Comparison of ENCODE assay signal across 22 cellular contexts in the genomic region with DNA sequence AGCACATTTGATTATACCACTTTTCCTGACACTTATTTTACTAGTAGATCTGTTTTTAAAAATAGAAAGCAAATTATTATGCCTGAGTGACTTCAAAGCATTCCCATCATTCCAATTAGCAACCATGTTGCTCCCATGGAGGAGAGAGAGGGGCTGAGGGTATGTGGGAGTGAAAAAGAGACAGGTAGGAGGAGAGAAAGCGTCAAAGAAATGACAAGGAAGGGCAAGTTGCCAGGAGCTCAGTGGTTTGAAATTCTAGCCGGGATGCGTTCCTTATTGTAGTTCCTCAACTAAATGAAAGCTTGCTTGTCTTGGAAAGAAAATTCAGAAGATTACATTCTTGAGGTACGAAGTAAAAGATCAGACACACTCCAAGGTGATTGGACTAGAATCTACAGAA.
DNase-seq lines count a peak whose midpoint lies in the region; ATAC-seq and TF ChIP-seq lines count a peak whose summit lies in the region.
"Had no signal": no experiment of that assay in that cellular context is flagged by ENCODE, and none has a peak within 500 bp of the region (broad histone marks: within the 10 kb centered on the region; RNA-seq: fewer than 3 reads in every experiment).

No MANE protein-coding gene starts in this region.

- H3K9me3 ChIP-seq in HEK293 (ENCODE audit: control insufficient read depth, insufficient read depth, low read depth, low read length), result no peaks in the 10 kb centered on the region
- H3K9me3 ChIP-seq in parathyroid adenoma (ENCODE audit: control insufficient read depth, low read length), result no peaks in the 10 kb centered on the region
- H3K9me3 ChIP-seq: BE2C, left lung, upper lobe of right lung had no signal

- POLR2A ChIA-PET in HEK293 (lab: Yijun Ruan, JAX), result no interaction called here

- no peak for ATAC-seq in HG02798 (IDR thresholded peaks at IDR 0.05; ENCODE audit: poor library complexity, unreplicated experiment)
- ATAC-seq: left lung; natural killer cell treated with Interleukin-12 subunit alpha and Interleukin-12 subunit beta and Interleukin-15 and Interleukin-18, amount 100 ng/mL, for 72 hours; upper lobe of right lung had no signal

- H3K27me3 ChIP-seq in kidney epithelial cell (ENCODE audit: control insufficient read depth, insufficient read depth, low read length), result no peaks in the 10 kb centered on the region
- H3K27me3 ChIP-seq in parathyroid adenoma (ENCODE audit: control insufficient read depth, insufficient read depth, low read length), result no peaks in the 10 kb centered on the region
- H3K27me3 ChIP-seq: BE2C, upper lobe of right lung had no signal

- H3K4me3 ChIP-seq in HEK293 (ENCODE audit: low read depth, low read length) (no peak overlapping the region), kidney epithelial cell (ENCODE audit: low read depth, low read length) (no peak overlapping the region), parathyroid adenoma (ENCODE audit: low read depth, low read length) (no peak overlapping the region)
- H3K4me3 ChIP-seq: left lung, upper lobe of right lung had no signal

- H3K36me3 ChIP-seq in HEK293 (ENCODE audit: control insufficient read depth in 2 of 2, insufficient read depth in 1 of 2, low read length in 2 of 2) (no peaks in the 10 kb centered on the region), kidney epithelial cell (ENCODE audit: control insufficient read depth, insufficient read depth, low read length) (no peaks in the 10 kb centered on the region), parathyroid adenoma (ENCODE audit: control insufficient read depth, insufficient read depth, low read length) (no peaks in the 10 kb centered on the region)
- H3K36me3 ChIP-seq: BE2C, left lung, upper lobe of right lung, WERI-Rb-1 had no signal

- H3K27ac ChIP-seq in HEK293 (ENCODE audit: extremely low read depth, low read depth, low read length) (no peak overlapping the region), parathyroid adenoma (no peak overlapping the region)
- H3K27ac ChIP-seq: KMS-11, left lung, upper lobe of right lung, WERI-Rb-1 had no signal

- no peak for TF ChIP-seq CTCF in HEK293 (tag by site-specific recombination; IDR thresholded peaks at IDR 0.05)
- TF ChIP-seq CTCF in kidney epithelial cell (IDR thresholded peaks at IDR 0.05; ENCODE audit: insufficient read depth, low read length, poor library complexity, severe bottlenecking), result no peak
- TF ChIP-seq CTCF in parathyroid adenoma (IDR thresholded peaks at IDR 0.05), result no peak

- H3K79me2 ChIP-seq in parathyroid adenoma, result no peaks in the 10 kb centered on the region

- DNase-seq in astrocyte of the hippocampus (ENCODE audit: low read depth, low spot score) (peak; percentile 56), kidney epithelial cell (ENCODE audit: low read depth) (peak; percentile 14), NCI-H748 (lab: John Stamatoyannopoulos, UW; ENCODE audit: unreplicated experiment) (no peak), COR-L47 (lab: John Stamatoyannopoulos, UW) (no peak), NCI-H1436 (lab: John Stamatoyannopoulos, UW) (no peak)
- DNase-seq: activated CD4-positive, alpha-beta T cell treated with anti-CD3 and anti-CD28 coated beads, Interleukin-2, amount 10 ng/mL, durations not matched to agents 7 days and 5 days; activated naive CD4-positive, alpha-beta T cell treated with anti-CD3 and anti-CD28 coated beads for 36 hours; amygdala; BE2C; DMS79 treated with DMSO at 0.1 percent for 48 hours; left lung; midbrain; NCI-H1930; NCI-H748 treated with DMSO at 0.1 percent for 48 hours; T-helper 9 cell; upper lobe of right lung; WERI-Rb-1 had no signal

- H3K4me1 ChIP-seq in HEK293 (ENCODE audit: control insufficient read depth, insufficient read depth, low read length) (peaks cover 22% of the 10 kb centered on the region), parathyroid adenoma (no peaks in the 10 kb centered on the region)
- H3K4me1 ChIP-seq: BE2C, left lung, upper lobe of right lung had no signal

- H3K9ac ChIP-seq in parathyroid adenoma, result no peak overlapping the region
- H3K9ac ChIP-seq: KMS-11 had no signal

- CTCF ChIA-PET in HEK293 (lab: Yijun Ruan, JAX), result no interaction called here

- H2AFZ ChIP-seq in parathyroid adenoma, result peak overlapping the region; percentile 30

- no peak overlapping the region for H3K4me2 ChIP-seq in parathyroid adenoma (ENCODE audit: low read length)
- H3K4me2 ChIP-seq: KMS-11 had no signal

TF ChIP-seq in HEK293, 187 proteins besides CTCF, POLR2A, EP300 and RAD21:
- TF ChIP-seq ZFHX2 (tag by site-specific recombination; conservative IDR thresholded peaks at IDR 0.05) (peak; percentile 45), PRDM1 (tag by site-specific recombination; IDR thresholded peaks at IDR 0.05) (no peak), ZNF660 (tag by site-specific recombination; IDR thresholded peaks at IDR 0.05) (no peak), ZNF664 (tag by site-specific recombination; IDR thresholded peaks at IDR 0.05) (peak; percentile 69; the same call in 1 of the 2 replicates), RBAK (tag by site-specific recombination; IDR thresholded peaks at IDR 0.05) (no peak), ZNF473 (tag by site-specific recombination; IDR thresholded peaks at IDR 0.05) (no peak), ZBTB1 (tag by site-specific recombination; IDR thresholded peaks at IDR 0.05) (no peak), SCRT1 (tag by site-specific recombination; IDR thresholded peaks at IDR 0.05; ENCODE audit: borderline replicate concordance) (no peak), ZNF2 (tag by site-specific recombination; IDR thresholded peaks at IDR 0.05) (no peak), ZNF341 (tag by site-specific recombination; IDR thresholded peaks at IDR 0.05; ENCODE audit: low read depth) (no peak), KLF10 (tag by site-specific recombination; IDR thresholded peaks at IDR 0.05) (no peak), ZNF776 (tag by site-specific recombination; IDR thresholded peaks at IDR 0.05; ENCODE audit: borderline replicate concordance) (no peak), ZNF202 (tag by site-specific recombination; IDR thresholded peaks at IDR 0.05; ENCODE audit: borderline replicate concordance) (no peak), ZNF600 (tag by site-specific recombination; IDR thresholded peaks at IDR 0.05) (no peak), ZSCAN30 (tag by site-specific recombination; IDR thresholded peaks at IDR 0.05) (no peak), HOXC10 (CRISPR knock-in tag; IDR thresholded peaks at IDR 0.05) (no peak), ZNF529 (tag by site-specific recombination; IDR thresholded peaks at IDR 0.05; ENCODE audit: insufficient replicate concordance) (no peak), ZNF837 (tag by site-specific recombination; IDR thresholded peaks at IDR 0.05) (no peak), ZNF146 (tag by site-specific recombination; IDR thresholded peaks at IDR 0.05) (no peak), ZNF132 (tag by site-specific recombination; IDR thresholded peaks at IDR 0.05; ENCODE audit: borderline replicate concordance) (no peak)
- TF ChIP-seq, protein P1, sequence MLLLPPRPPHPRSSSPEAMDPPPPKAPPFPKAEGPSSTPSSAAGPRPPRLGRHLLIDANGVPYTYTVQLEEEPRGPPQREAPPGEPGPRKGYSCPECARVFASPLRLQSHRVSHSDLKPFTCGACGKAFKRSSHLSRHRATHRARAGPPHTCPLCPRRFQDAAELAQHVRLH (tag by site-specific recombination; IDR thresholded peaks at IDR 0.05), result 0 out of 2 replicates have a peak, but pooled peaks have one; percentile 30

Comparison
In these comparisons a context has a peak if more than half of its experiments do, and no peak if none do; other contexts are left out.
1. DNase-seq: peak in astrocyte of the hippocampus (single experiment) and kidney epithelial cell (single experiment); none in NCI-H748 (single experiment), COR-L47 (single experiment) and NCI-H1436 (single experiment).